Comparison of ENCODE assay signal across 22 cellular contexts in genomic region chr3:145815707-145816413, GRCh38.
"Had no signal": no experiment of that assay in that cellular context is flagged by ENCODE, and none has a peak within 500 bp of the region (broad histone marks: within the 10 kb centered on the region; RNA-seq: fewer than 3 reads in every experiment).

No MANE protein-coding gene starts in this region.

- H3K9me3 Mint-ChIP-seq: type B pancreatic cell had no signal

- H3K4me1 Mint-ChIP-seq: activated CD4-positive, alpha-beta T cell treated with anti-CD3 and anti-CD28 coated beads, Interleukin-2, amount 10 ng/mL, durations not matched to agents 24 days and 14 days; central memory CD8-positive, alpha-beta T cell; stimulated activated effector memory CD8-positive, alpha-beta T cell treated with anti-CD3 and anti-CD28 coated beads, Interleukin-12 subunit alpha, Interleukin-12 subunit beta, amount 100 ng/mL, for 72 hours had no signal

- DNase-seq: activated CD4-positive, alpha-beta T cell treated with anti-CD3 and anti-CD28 coated beads, Interleukin-2, amount 10 ng/mL, durations not matched to agents 24 days and 14 days; activated CD8-positive, alpha-beta memory T cell treated with anti-CD3 and anti-CD28 coated beads, Interleukin-2, amount 50 U/mL, for 4 hours; activated CD8-positive, alpha-beta T cell treated with anti-CD3 and anti-CD28 coated beads, Interleukin-2, amount 10 ng/mL, durations not matched to agents 7 days and 5 days; activated effector memory CD4-positive, alpha-beta T cell treated with Interleukin-2 at 50 U/mL for 16 hours; activated naive CD4-positive, alpha-beta T cell treated with anti-CD3 and anti-CD28 coated beads, Interleukin-2, amount 50 U/mL, for 16 hours; activated T-cell treated with anti-CD3 and anti-CD28 coated beads, Interleukin-2, amount 50 U/mL, for 4 hours; heart left ventricle; lower lobe of right lung; right lobe of liver; stimulated activated CD4-positive, alpha-beta T cell treated with anti-CD3 and anti-CD28 coated beads, Interleukin-4, amount 100 ng/mL, for 24 hours; T1000; testis had no signal

- H3K9me3 ChIP-seq: ascending aorta, gastroesophageal sphincter, lower lobe of right lung, neutrophil, right lobe of liver, testis had no signal

- H3K36me3 Mint-ChIP-seq: stimulated activated effector memory CD8-positive, alpha-beta T cell treated with anti-CD3 and anti-CD28 coated beads, Interleukin-12 subunit alpha, Interleukin-12 subunit beta, amount 100 ng/mL, for 72 hours; type B pancreatic cell had no signal

- H3K27ac ChIP-seq: ascending aorta, coronary artery, gastroesophageal sphincter, heart left ventricle, lower lobe of right lung, neutrophil, parathyroid adenoma, right lobe of liver, testis had no signal

- H3K4me3 Mint-ChIP-seq: activated CD4-positive, alpha-beta T cell treated with anti-CD3 and anti-CD28 coated beads, Interleukin-2, amount 10 ng/mL, durations not matched to agents 24 days and 14 days; activated CD8-positive, alpha-beta T cell treated with anti-CD3 and anti-CD28 coated beads, Interleukin-2, amount 10 ng/mL, durations not matched to agents 7 days and 5 days; activated T-cell treated with anti-CD3 and anti-CD28 coated beads, Interleukin-2, amount 50 U/mL, for 4 hours; central memory CD8-positive, alpha-beta T cell; natural killer cell treated with Interleukin-12 subunit alpha and Interleukin-12 subunit beta and Interleukin-15 and Interleukin-18, amount 100 ng/mL, for 72 hours; stimulated activated effector memory CD8-positive, alpha-beta T cell treated with anti-CD3 and anti-CD28 coated beads, Interleukin-12 subunit alpha, Interleukin-12 subunit beta, amount 100 ng/mL, for 72 hours; type B pancreatic cell had no signal

- H3K27me3 Mint-ChIP-seq: activated CD4-positive, alpha-beta T cell treated with anti-CD3 and anti-CD28 coated beads, Interleukin-2, amount 10 ng/mL, durations not matched to agents 24 days and 14 days; central memory CD8-positive, alpha-beta T cell; natural killer cell treated with Interleukin-12 subunit alpha and Interleukin-12 subunit beta and Interleukin-15 and Interleukin-18, amount 100 ng/mL, for 72 hours; type B pancreatic cell had no signal

- H3K27ac Mint-ChIP-seq: activated CD4-positive, alpha-beta T cell treated with anti-CD3 and anti-CD28 coated beads, Interleukin-2, amount 10 ng/mL, durations not matched to agents 24 days and 14 days; activated CD8-positive, alpha-beta T cell treated with anti-CD3 and anti-CD28 coated beads, Interleukin-2, amount 10 ng/mL, durations not matched to agents 7 days and 5 days; natural killer cell treated with Interleukin-12 subunit alpha and Interleukin-12 subunit beta and Interleukin-15 and Interleukin-18, amount 100 ng/mL, for 72 hours; stimulated activated effector memory CD8-positive, alpha-beta T cell treated with anti-CD3 and anti-CD28 coated beads, Interleukin-12 subunit alpha, Interleukin-12 subunit beta, amount 100 ng/mL, for 72 hours; type B pancreatic cell had no signal

- H3K4me1 ChIP-seq: ascending aorta, gastroesophageal sphincter, heart left ventricle, lower lobe of right lung, parathyroid adenoma, right lobe of liver, testis had no signal

- H3K27me3 ChIP-seq: ascending aorta, gastroesophageal sphincter, heart left ventricle, neutrophil, right lobe of liver, testis had no signal

- H3K4me3 ChIP-seq: ascending aorta, coronary artery, gastroesophageal sphincter, heart left ventricle, lower lobe of right lung, right lobe of liver, smooth muscle cell, testis had no signal

- H3K36me3 ChIP-seq: ascending aorta, gastroesophageal sphincter, heart left ventricle, lower lobe of right lung, neutrophil, right lobe of liver had no signal

- H3K9ac ChIP-seq: parathyroid adenoma had no signal

- ATAC-seq: activated CD8-positive, alpha-beta T cell treated with anti-CD3 and anti-CD28 coated beads, Interleukin-2, amount 10 ng/mL, durations not matched to agents 7 days and 5 days; activated T-cell treated with anti-CD3 and anti-CD28 coated beads, Interleukin-2, amount 50 U/mL, for 4 hours; gastroesophageal sphincter; heart left ventricle; lower lobe of right lung; natural killer cell treated with Interleukin-12 subunit alpha and Interleukin-12 subunit beta and Interleukin-15 and Interleukin-18, amount 100 ng/mL, for 72 hours; right lobe of liver; stimulated activated effector memory CD8-positive, alpha-beta T cell treated with anti-CD3 and anti-CD28 coated beads, Interleukin-12 subunit alpha, Interleukin-12 subunit beta, amount 100 ng/mL, for 72 hours had no signal
